ENCODE assay signal across 8 cellular contexts in the genomic region with DNA sequence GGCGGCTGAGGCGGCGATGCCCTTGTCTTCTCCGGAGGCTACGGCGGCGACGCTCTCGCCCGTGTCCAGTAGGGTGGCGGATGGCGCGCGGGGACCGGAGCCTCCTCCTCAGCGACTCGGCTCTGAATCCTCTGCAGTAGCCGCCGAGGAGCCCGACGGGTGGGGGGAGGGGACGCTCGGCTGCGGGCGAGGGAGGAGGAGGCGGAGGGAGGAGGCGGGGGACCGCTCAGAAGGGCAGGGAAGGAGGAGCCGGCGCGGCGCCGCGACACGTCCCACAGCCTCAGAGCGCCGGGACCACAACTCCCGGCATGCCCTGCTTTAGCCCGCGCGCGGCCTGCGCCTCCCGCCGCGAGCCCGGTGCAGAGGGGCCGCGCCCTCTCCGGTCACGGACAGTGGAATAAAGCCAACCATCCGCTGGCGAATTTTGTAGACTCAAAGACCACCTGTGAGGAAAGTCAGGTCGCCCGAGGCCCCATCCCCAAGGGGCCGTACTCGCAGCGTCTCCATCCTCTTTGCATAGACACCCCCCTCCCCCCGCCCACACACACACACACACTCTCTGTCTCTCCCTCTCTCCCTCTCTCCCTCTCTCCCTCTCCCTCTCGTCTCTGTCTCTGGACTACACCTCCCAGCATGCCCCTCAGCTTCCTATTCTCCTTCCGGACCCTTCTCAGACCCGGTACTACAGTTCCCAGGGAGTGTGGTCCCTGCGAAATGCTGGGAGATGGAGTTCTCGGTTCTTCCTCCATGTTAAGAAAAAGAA. TPM values are rescaled to one million over a fixed set of nuclear protein-coding genes. Genes with fewer than 3 reads are reported as not detected.
DNase-seq lines count a peak whose midpoint lies in the region; ATAC-seq and TF ChIP-seq lines count a peak whose summit lies in the region.

A gene with protein sequence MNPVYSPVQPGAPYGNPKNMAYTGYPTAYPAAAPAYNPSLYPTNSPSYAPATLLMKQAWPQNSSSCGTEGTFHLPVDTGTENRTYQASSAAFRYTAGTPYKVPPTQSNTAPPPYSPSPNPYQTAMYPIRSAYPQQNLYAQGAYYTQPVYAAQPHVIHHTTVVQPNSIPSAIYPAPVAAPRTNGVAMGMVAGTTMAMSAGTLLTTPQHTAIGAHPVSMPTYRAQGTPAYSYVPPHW (minus strand): TSS at position 157 of the 763 bp plus-strand sequence. CDS start 129,638 bp downstream, outside the sequence.

- H4K20me1 ChIP-seq in BLaER1 treated with 17β-estradiol and CSF1 and Interleukin-3, amounts not matched to agents 10 nM and 100 nM = peaks cover 0 to 30% (median 6%) of the 10 kb centered on the region in 11 experiments; a peak in 8 of 22 replicates

- H3K27me3 ChIP-seq in BLaER1 treated with 17β-estradiol and CSF1 and Interleukin-3, amounts not matched to agents 10 nM and 100 nM = no peaks in the 10 kb centered on the region
- no peaks in the 10 kb centered on the region for H3K27me3 ChIP-seq in colonic mucosa

- ATAC-seq in HG03460 (IDR thresholded peaks at IDR 0.05; ENCODE audit: unreplicated experiment) = peak; percentile 81

- H3K9ac ChIP-seq in BLaER1 treated with 17β-estradiol and CSF1 and Interleukin-3, amounts not matched to agents 10 nM and 100 nM = peak within 1 kb of the TSS; percentile 84 to 89 (median 89)
- peak within 1 kb of the TSS; percentile 84 to 86 for H3K9ac ChIP-seq in colonic mucosa (ENCODE audit: low read depth in 2 of 2, low read length in 2 of 2)

- H3K4me2 ChIP-seq in BLaER1 treated with 17β-estradiol and CSF1 and Interleukin-3, amounts not matched to agents 10 nM and 100 nM = peak within 1 kb of the TSS; percentile 92 to 99 (median 96)

- H3K4me3 ChIP-seq in BLaER1 treated with 17β-estradiol and CSF1 and Interleukin-3, amounts not matched to agents 10 nM and 100 nM = peak within 1 kb of the TSS; percentile 75 to 89 (median 82)
- H3K4me3 ChIP-seq in colonic mucosa = peak within 1 kb of the TSS; percentile 79

- peak within 1 kb of the TSS; percentile 70 to 93 (median 87); a peak in 21 of 22 replicates for H3K27ac ChIP-seq in BLaER1 treated with 17β-estradiol and CSF1 and Interleukin-3, amounts not matched to agents 10 nM and 100 nM
- peak within 1 kb of the TSS; percentile 80 for H3K27ac ChIP-seq in colonic mucosa

- H3K4me1 ChIP-seq in BLaER1 treated with 17β-estradiol and CSF1 and Interleukin-3, amounts not matched to agents 10 nM and 100 nM = peaks cover 27 to 46% (median 39%) of the 10 kb centered on the region in 10 experiments
- H3K4me1 ChIP-seq in colonic mucosa = peaks cover 3% of the 10 kb centered on the region

- no peaks in the 10 kb centered on the region for H3K36me3 ChIP-seq in BLaER1 treated with 17β-estradiol and CSF1 and Interleukin-3, amounts not matched to agents 10 nM and 100 nM
- no peaks in the 10 kb centered on the region for H3K36me3 ChIP-seq in colonic mucosa

- intact Hi-C loops in colonic mucosa (cut with DNase I) = no loop called here

- TF ChIP-seq CTCF in colonic mucosa (IDR thresholded peaks at IDR 0.05) = no peak

- DNase-seq in GM19240 (ENCODE audit: insufficient read length, low spot score) (peak; percentile 77), NCI-H526 (lab: John Stamatoyannopoulos, UW) (peak; percentile 99 to 100), colonic mucosa (peak; percentile 94), kidney tubule cell (ENCODE audit: low spot score) (peak; percentile 97)
- DNase-seq in activated CD4-positive, alpha-beta T cell treated with anti-CD3 and anti-CD28 coated beads for 48 hours = peak; percentile 94
- DNase-seq in stimulated activated CD4-positive, alpha-beta T cell treated with anti-CD3 and anti-CD28 coated beads, Interleukin-1b, Interleukin-23, amount 100 ng/mL, for 24 hours (ENCODE audit: low read depth in 4 of 4, low spot score in 1 of 4) = peak; percentile 75 to 91 (median 82)

- no peaks in the 10 kb centered on the region for H3K9me3 ChIP-seq in BLaER1 treated with 17β-estradiol and CSF1 and Interleukin-3, amounts not matched to agents 10 nM and 100 nM (replicated peaks in 1 of 11)
- H3K9me3 ChIP-seq in colonic mucosa = no peaks in the 10 kb centered on the region

RNA-seq across cellular contexts. Expression of the gene that starts here (rescaled TPM):
- total RNA-seq in colonic mucosa = 10 to 100 TPM; 16.9 to 21.6 TPM

Comparison
In these comparisons a context has a peak if more than half of its experiments do, and no peak if none do; other contexts are left out.
1. Peak in every context shown above with its lines: DNase-seq, ATAC-seq, H3K4me3 ChIP-seq and H3K27ac ChIP-seq.